23 cellular contexts compared by ENCODE assay signal in the genomic region with DNA sequence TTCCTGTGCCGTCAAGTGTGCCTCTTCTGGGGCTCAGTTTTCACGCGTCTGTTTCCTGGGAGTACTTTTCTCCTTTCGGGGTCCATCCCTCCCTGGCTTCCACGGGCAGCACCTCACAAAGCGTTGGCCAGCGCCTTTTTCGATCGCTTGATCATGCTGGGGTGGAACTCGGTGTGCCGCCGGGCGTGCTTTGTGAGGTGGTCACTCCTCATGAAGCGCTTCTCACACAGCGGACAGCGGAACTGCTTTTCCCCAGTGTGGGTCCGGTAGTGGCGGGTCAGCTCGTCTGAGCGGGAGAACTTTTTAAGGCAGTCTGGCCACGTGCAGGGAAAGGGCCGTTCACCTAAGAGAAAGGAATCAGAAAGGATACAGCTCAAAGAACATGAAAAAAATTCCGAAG.
"Had no signal": no experiment of that assay in that cellular context is flagged by ENCODE, and none has a peak within 500 bp of the region (broad histone marks: within the 10 kb centered on the region; RNA-seq: fewer than 3 reads in every experiment).

No MANE protein-coding gene starts in this region.

- H3K4me1 ChIP-seq: SJCRH30 had no signal

- H3K9me3 Mint-ChIP-seq: activated CD4-positive, alpha-beta memory T cell treated with anti-CD3 and anti-CD28 coated beads, Interleukin-2, amount 10 ng/mL, durations not matched to agents 7 days and 5 days; activated CD4-positive, alpha-beta T cell treated with anti-CD3 and anti-CD28 coated beads, Interleukin-2, amount 10 ng/mL, durations not matched to agents 24 days and 14 days; activated naive CD8-positive, alpha-beta T cell treated with anti-CD3 and anti-CD28 coated beads, Interleukin-2, amount 10 ng/mL, durations not matched to agents 7 days and 5 days had no signal

- H3K4me2 ChIP-seq: SK-N-SH had no signal

- H3K27ac Mint-ChIP-seq: activated CD4-positive, alpha-beta memory T cell treated with anti-CD3 and anti-CD28 coated beads, Interleukin-2, amount 10 ng/mL, durations not matched to agents 7 days and 5 days; activated CD4-positive, alpha-beta T cell treated with anti-CD3 and anti-CD28 coated beads, Interleukin-2, amount 10 ng/mL, durations not matched to agents 24 days and 14 days; activated naive CD8-positive, alpha-beta T cell treated with anti-CD3 and anti-CD28 coated beads, Interleukin-2, amount 10 ng/mL, durations not matched to agents 7 days and 5 days had no signal

- DNase-seq: activated CD4-positive, alpha-beta memory T cell treated with anti-CD3 and anti-CD28 coated beads, Interleukin-2, amount 10 ng/mL, durations not matched to agents 7 days and 5 days; activated CD4-positive, alpha-beta T cell treated with anti-CD3 and anti-CD28 coated beads, Interleukin-2, amount 10 ng/mL, durations not matched to agents 24 days and 14 days; activated naive CD4-positive, alpha-beta T cell treated with anti-CD3 and anti-CD28 coated beads, Interleukin-2, amount 50 U/mL, for 16 hours; activated naive CD8-positive, alpha-beta T cell treated with anti-CD3 and anti-CD28 coated beads, Interleukin-2, amount 10 ng/mL, durations not matched to agents 7 days and 5 days; activated T-cell treated with anti-CD3 and anti-CD28 coated beads for 4 hours; adrenal gland; anterior cingulate cortex; caudate nucleus; KG1; NCI-H1048; NCI-H146; NCI-H187 treated with DMSO at 0.1 percent for 48 hours; NCI-H2081 treated with DMSO at 0.1 percent for 48 hours; NCI-H446; NCI-H524; Peyer's patch; Right ventricle myocardium superior; SJCRH30; SK-N-SH; T-helper 1 cell had no signal

- H3K36me3 ChIP-seq: SJCRH30 had no signal

- ATAC-seq: activated CD4-positive, CD25-positive, alpha-beta regulatory T cell treated with anti-CD3 and anti-CD28 coated beads, Interleukin-2, amount 50 U/mL, for 24 hours had no signal

- H3K4me3 ChIP-seq: adrenal gland, Peyer's patch, SJCRH30 had no signal

- H3K9me3 ChIP-seq: adrenal gland, Peyer's patch, SJCRH30, SK-N-SH had no signal

- H3K27ac ChIP-seq: adrenal gland, Peyer's patch, RWPE1, SJCRH30, VCaP had no signal

- H3K9ac ChIP-seq: SK-N-SH had no signal

- H3K27me3 ChIP-seq: adrenal gland, Peyer's patch, SJCRH30 had no signal

- H3K27me3 Mint-ChIP-seq: activated CD4-positive, alpha-beta memory T cell treated with anti-CD3 and anti-CD28 coated beads, Interleukin-2, amount 10 ng/mL, durations not matched to agents 7 days and 5 days; activated CD4-positive, alpha-beta T cell treated with anti-CD3 and anti-CD28 coated beads, Interleukin-2, amount 10 ng/mL, durations not matched to agents 24 days and 14 days; activated naive CD8-positive, alpha-beta T cell treated with anti-CD3 and anti-CD28 coated beads, Interleukin-2, amount 10 ng/mL, durations not matched to agents 7 days and 5 days had no signal

- H3K4me3 Mint-ChIP-seq: activated CD4-positive, alpha-beta memory T cell treated with anti-CD3 and anti-CD28 coated beads, Interleukin-2, amount 10 ng/mL, durations not matched to agents 7 days and 5 days; activated CD4-positive, alpha-beta T cell treated with anti-CD3 and anti-CD28 coated beads, Interleukin-2, amount 10 ng/mL, durations not matched to agents 24 days and 14 days; activated naive CD8-positive, alpha-beta T cell treated with anti-CD3 and anti-CD28 coated beads, Interleukin-2, amount 10 ng/mL, durations not matched to agents 7 days and 5 days had no signal
